Comparison of ENCODE assay signal across 23 cellular contexts in the genomic region with DNA sequence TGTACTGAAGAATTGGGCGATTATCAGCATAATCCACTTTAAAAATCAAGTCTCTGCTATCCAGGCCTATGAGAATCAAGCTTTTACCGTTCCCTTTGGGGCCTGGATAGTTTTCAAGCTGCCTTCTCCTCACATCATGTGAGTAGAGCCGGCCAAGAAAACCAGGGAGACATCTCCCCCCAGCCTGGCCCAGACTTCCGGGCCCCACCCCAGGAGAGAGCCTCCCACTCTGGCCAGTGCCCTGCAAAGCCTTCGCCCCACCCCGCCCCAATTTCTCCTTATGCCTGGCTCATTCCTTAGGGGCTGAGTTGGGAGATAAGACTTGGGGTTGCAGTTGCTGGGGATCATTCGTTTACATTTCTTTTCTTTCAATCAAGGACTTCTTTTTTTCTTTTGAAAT. TPM values are rescaled to one million over a fixed set of nuclear protein-coding genes. Genes with fewer than 3 reads are reported as not detected.
DNase-seq lines count a peak whose midpoint lies in the region; ATAC-seq and TF ChIP-seq lines count a peak whose summit lies in the region.
"Had no signal": no experiment of that assay in that cellular context is flagged by ENCODE, and none has a peak within 500 bp of the region (broad histone marks: within the 10 kb centered on the region; RNA-seq: fewer than 3 reads in every experiment).

No MANE protein-coding gene starts in this region.

- intact Hi-C loops in Right ventricle myocardium superior (cut with DNase I) = no loop called here
- intact Hi-C loops in right cardiac atrium (cut with DNase I) = loop anchor here in 2 of 4 donors (10.0 kb wide), 2 partner anchors 119 to 1649 kb away; no protein-coding TSS in a partner anchor

- H3K27me3 ChIP-seq in right atrium auricular region (peaks cover 6 to 12% of the 10 kb centered on the region in 2 donors), right cardiac atrium (ENCODE audit: control insufficient read depth, insufficient read depth) (peaks cover 3% of the 10 kb centered on the region)

- H3K4me1 ChIP-seq in right atrium auricular region = peaks cover 0 to 20% of the 10 kb centered on the region in 2 donors
- H3K4me1 ChIP-seq in right cardiac atrium (ENCODE audit: control insufficient read depth, insufficient read depth, low read length) = no peaks in the 10 kb centered on the region

- DNase-seq in Right ventricle myocardium superior (peak; percentile 55), right atrium auricular region (ENCODE audit: low spot score) (no peak), right cardiac atrium (peak; percentile 49 to 86 (median 75)), neural crest cell (ENCODE audit: low read depth, low spot score) (no peak), glutamatergic neuron (no peak)
- DNase-seq: AML-193; C1 segment of cervical spinal cord; CD8-positive, alpha-beta T cell; DND-41; GOT3; NCI-H1694; NCI-H2081; NCI-H2171; NCI-H446; NCI-H526; OCI-M1 had no signal

- no peaks in the 10 kb centered on the region for H3K36me3 ChIP-seq in right atrium auricular region

- H3K4me3 Mint-ChIP-seq in neural crest cell (peak overlapping the region; percentile 86), glutamatergic neuron (ENCODE audit: unreplicated experiment) (no peak overlapping the region)
- no peak overlapping the region for H3K4me3 Mint-ChIP-seq in activated T-helper 17 cell treated with anti-CD3 and anti-CD28 coated beads, Interleukin-2, amount 50 U/mL, for 72 hours
- H3K4me3 Mint-ChIP-seq: CD8-positive, alpha-beta T cell had no signal

- H3K4me3 ChIP-seq in right atrium auricular region = no peak overlapping the region
- H3K4me3 ChIP-seq in right cardiac atrium (ENCODE audit: low read length) = no peak overlapping the region

- WGBS in right cardiac atrium = 18% methylated on average over 7 of the region's 7 CpGs

- peaks cover 2% of the 10 kb centered on the region for H3K9me3 Mint-ChIP-seq in neural crest cell
- H3K9me3 Mint-ChIP-seq in activated T-helper 17 cell treated with anti-CD3 and anti-CD28 coated beads, Interleukin-2, amount 50 U/mL, for 72 hours = no peaks in the 10 kb centered on the region
- H3K9me3 Mint-ChIP-seq in glutamatergic neuron (ENCODE audit: unreplicated experiment) = peaks cover 14% of the 10 kb centered on the region

- H3K27ac ChIP-seq in right atrium auricular region = no peak overlapping the region
- H3K27ac ChIP-seq in right cardiac atrium (ENCODE audit: low read length) = no peak overlapping the region

- H3K27me3 Mint-ChIP-seq in neural crest cell (ENCODE audit: low read depth) (peaks cover 71% of the 10 kb centered on the region), glutamatergic neuron (ENCODE audit: unreplicated experiment) (peaks cover 7% of the 10 kb centered on the region)
- H3K27me3 Mint-ChIP-seq in activated T-helper 17 cell treated with anti-CD3 and anti-CD28 coated beads, Interleukin-2, amount 50 U/mL, for 72 hours = peaks cover 25% of the 10 kb centered on the region

- ATAC-seq in Right ventricle myocardium superior (ENCODE audit: poor library complexity) (peak; percentile 42), right cardiac atrium (peak; percentile 68 to 79), GM21717 (IDR thresholded peaks at IDR 0.05; ENCODE audit: unreplicated experiment) (no peak), GM19455 (IDR thresholded peaks at IDR 0.05; ENCODE audit: unreplicated experiment) (no peak)
- no peak for ATAC-seq in activated T-helper 17 cell treated with anti-CD3 and anti-CD28 coated beads, Interleukin-2, amount 50 U/mL, for 72 hours (replicated peaks)
- ATAC-seq: CD8-positive, alpha-beta T cell had no signal

- H3K36me3 Mint-ChIP-seq in neural crest cell (ENCODE audit: low read depth) (no peaks in the 10 kb centered on the region), glutamatergic neuron (ENCODE audit: unreplicated experiment) (peaks cover 18% of the 10 kb centered on the region)
- no peaks in the 10 kb centered on the region for H3K36me3 Mint-ChIP-seq in activated T-helper 17 cell treated with anti-CD3 and anti-CD28 coated beads, Interleukin-2, amount 50 U/mL, for 72 hours (ENCODE audit: low read depth)
- H3K36me3 Mint-ChIP-seq: CD8-positive, alpha-beta T cell; IgD-negative memory B cell had no signal

- TF ChIP-seq CTCF in right atrium auricular region (IDR thresholded peaks at IDR 0.05) (no peak), neural crest cell (conservative IDR thresholded peaks at IDR 0.05) (no peak), glutamatergic neuron (IDR thresholded peaks at IDR 0.05; ENCODE audit: partially characterized antibody, unreplicated experiment) (no peak)

- H3K4me1 Mint-ChIP-seq in neural crest cell = peaks cover 21% of the 10 kb centered on the region
- no peaks in the 10 kb centered on the region for H3K4me1 Mint-ChIP-seq in activated T-helper 17 cell treated with anti-CD3 and anti-CD28 coated beads, Interleukin-2, amount 50 U/mL, for 72 hours
- peaks cover 3% of the 10 kb centered on the region for H3K4me1 Mint-ChIP-seq in glutamatergic neuron (ENCODE audit: low read depth, unreplicated experiment)
- H3K4me1 Mint-ChIP-seq: IgD-negative memory B cell had no signal

- no peaks in the 10 kb centered on the region for H3K9me3 ChIP-seq in right atrium auricular region
- H3K9me3 ChIP-seq in right cardiac atrium (ENCODE audit: control insufficient read depth, low read length) = no peaks in the 10 kb centered on the region

- no peak overlapping the region for H3K27ac Mint-ChIP-seq in neural crest cell (ENCODE audit: unreplicated experiment)
- H3K27ac Mint-ChIP-seq in activated T-helper 17 cell treated with anti-CD3 and anti-CD28 coated beads, Interleukin-2, amount 50 U/mL, for 72 hours = no peak overlapping the region
- H3K27ac Mint-ChIP-seq in glutamatergic neuron (ENCODE audit: unreplicated experiment) = no peak overlapping the region
- H3K27ac Mint-ChIP-seq: CD8-positive, alpha-beta T cell; IgD-negative memory B cell had no signal

RNA-seq across cellular contexts. Expression of a gene that starts 1.4 kb away (rescaled TPM):
- total RNA-seq in Right ventricle myocardium superior = 2.2 TPM
- total RNA-seq in right atrium auricular region = 10 to 100 TPM in 1 of 2 donors, 1 to 10 TPM in 1; 5.3 to 10.5 TPM
- 10 to 100 TPM in 2 of 4 donors, 1 to 10 TPM in 2; 6.7 to 16.3 (median 10.8) TPM for total RNA-seq in right cardiac atrium
- polyA plus RNA-seq in right cardiac atrium = 4.9 TPM
- total RNA-seq in neural crest cell = 10.6 and 10.9 TPM in 2 replicates
- total RNA-seq in activated T-helper 17 cell treated with anti-CD3 and anti-CD28 coated beads, Interleukin-2, amount 50 U/mL, for 72 hours = not detected
- 8.0 TPM for total RNA-seq in glutamatergic neuron (ENCODE audit: unreplicated experiment)
- total RNA-seq: A172; CD8-positive, alpha-beta T cell; SK-MEL-5 had no signal
- polyA plus RNA-seq: AG04450, IgD-negative memory B cell had no signal

Comparison
In these comparisons a context has a peak if more than half of its experiments do, and no peak if none do; other contexts are left out.
1. DNase-seq: peak in Right ventricle myocardium superior (single experiment) and right cardiac atrium (3 of 3); none in right atrium auricular region (single experiment), neural crest cell (single experiment) and glutamatergic neuron (single experiment).
2. ATAC-seq: peak in Right ventricle myocardium superior (single experiment) and right cardiac atrium (2 of 2); none in GM21717 (single experiment), activated T-helper 17 cell treated with anti-CD3 and anti-CD28 coated beads, Interleukin-2, amount 50 U/mL, for 72 hours (single experiment) and GM19455 (single experiment).